In the genomic region with DNA sequence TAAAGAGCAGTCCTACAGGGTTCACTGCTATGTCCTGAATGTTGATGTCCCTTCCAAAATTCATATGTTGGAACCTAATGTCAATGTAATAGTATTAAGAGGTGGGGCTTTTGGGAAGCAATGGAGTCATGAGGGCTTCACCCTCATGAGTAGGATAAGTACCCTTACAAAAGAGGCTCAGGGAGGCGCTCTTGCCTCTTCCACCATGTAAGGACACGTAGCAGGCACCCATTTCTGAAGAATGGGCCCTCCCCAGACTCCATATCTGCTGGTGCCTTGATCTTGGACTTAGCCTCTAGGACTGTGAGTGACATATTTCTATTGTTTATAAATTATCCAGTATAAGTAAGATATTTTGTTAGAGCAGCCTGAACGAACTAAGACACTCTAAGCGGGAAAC, we compare ENCODE assay signal across 26 cellular contexts.
"Had no signal": no experiment of that assay in that cellular context is flagged by ENCODE, and none has a peak within 500 bp of the region (broad histone marks: within the 10 kb centered on the region; RNA-seq: fewer than 3 reads in every experiment).

No MANE protein-coding gene starts in this region.

- H3K4me1 Mint-ChIP-seq: nephron progenitor cell had no signal

- H3K27ac ChIP-seq: coronary artery, esophagus muscularis mucosa, foreskin keratinocyte, gastroesophageal sphincter, heart left ventricle, hepatocyte, prostate gland, right atrium auricular region, sigmoid colon, testis, tibial nerve, upper lobe of left lung had no signal

- H3K4me3 Mint-ChIP-seq: naive thymus-derived CD8-positive, alpha-beta T cell; nephron progenitor cell; stimulated activated memory B cell treated with anti-CD40 and anti-IgM and Interleukin-4, amounts not matched to agents 10 μg/mL and 1 μg/mL and 100 μg/mL, for 72 hours had no signal

- H3K9me3 Mint-ChIP-seq: naive thymus-derived CD8-positive, alpha-beta T cell; nephron progenitor cell; stimulated activated memory B cell treated with anti-CD40 and anti-IgM and Interleukin-4, amounts not matched to agents 10 μg/mL and 1 μg/mL and 100 μg/mL, for 72 hours had no signal

- H3K27me3 ChIP-seq: esophagus muscularis mucosa, foreskin keratinocyte, gastroesophageal sphincter, heart left ventricle, hepatocyte, right atrium auricular region, sigmoid colon, testis, tibial nerve, upper lobe of left lung had no signal

- H3K27me3 Mint-ChIP-seq: naive thymus-derived CD8-positive, alpha-beta T cell; stimulated activated memory B cell treated with anti-CD40 and anti-IgM and Interleukin-4, amounts not matched to agents 10 μg/mL and 1 μg/mL and 100 μg/mL, for 72 hours had no signal

- H3K9me3 ChIP-seq: esophagus muscularis mucosa, gastroesophageal sphincter, heart left ventricle, prostate gland, right atrium auricular region, sigmoid colon, testis, tibial nerve, upper lobe of left lung had no signal

- H3K4me2 ChIP-seq: hepatocyte had no signal

- H3K27ac Mint-ChIP-seq: nephron progenitor cell; stimulated activated memory B cell treated with anti-CD40 and anti-IgM and Interleukin-4, amounts not matched to agents 10 μg/mL and 1 μg/mL and 100 μg/mL, for 72 hours had no signal

- DNase-seq: dermis blood vessel endothelial cell; effector memory CD4-positive, alpha-beta T cell; foreskin keratinocyte; heart left ventricle; kidney; mesenchymal stem cell; midbrain; naive thymus-derived CD8-positive, alpha-beta T cell; nephron progenitor cell; nucleus accumbens; sigmoid colon; stimulated activated CD4-positive, alpha-beta T cell treated with anti-CD3 and anti-CD28 coated beads, Interleukin-2, amount 100 ng/mL, for 24 hours; stimulated activated CD4-positive, alpha-beta T cell treated with anti-CD3 and anti-CD28 coated beads, Interleukin-4, amount 100 ng/mL, for 24 hours; stimulated activated naive CD8-positive, alpha-beta T cell treated with anti-CD3 and anti-CD28 coated beads, Interleukin-15, Interleukin-2, amounts not matched to agents 100 U/mL and 50 U/mL, for 24 hours; substantia nigra; testis; upper lobe of left lung had no signal

- H3K4me1 ChIP-seq: esophagus muscularis mucosa, foreskin keratinocyte, gastroesophageal sphincter, heart left ventricle, prostate gland, right atrium auricular region, sigmoid colon, testis, tibial nerve, upper lobe of left lung had no signal

- H3K4me3 ChIP-seq: coronary artery, esophagus muscularis mucosa, gastroesophageal sphincter, heart left ventricle, hepatocyte, lung, prostate gland, right atrium auricular region, sigmoid colon, testis, tibial nerve, upper lobe of left lung had no signal
